Comparison of ENCODE assay signal across 29 cellular contexts in the genomic region with DNA sequence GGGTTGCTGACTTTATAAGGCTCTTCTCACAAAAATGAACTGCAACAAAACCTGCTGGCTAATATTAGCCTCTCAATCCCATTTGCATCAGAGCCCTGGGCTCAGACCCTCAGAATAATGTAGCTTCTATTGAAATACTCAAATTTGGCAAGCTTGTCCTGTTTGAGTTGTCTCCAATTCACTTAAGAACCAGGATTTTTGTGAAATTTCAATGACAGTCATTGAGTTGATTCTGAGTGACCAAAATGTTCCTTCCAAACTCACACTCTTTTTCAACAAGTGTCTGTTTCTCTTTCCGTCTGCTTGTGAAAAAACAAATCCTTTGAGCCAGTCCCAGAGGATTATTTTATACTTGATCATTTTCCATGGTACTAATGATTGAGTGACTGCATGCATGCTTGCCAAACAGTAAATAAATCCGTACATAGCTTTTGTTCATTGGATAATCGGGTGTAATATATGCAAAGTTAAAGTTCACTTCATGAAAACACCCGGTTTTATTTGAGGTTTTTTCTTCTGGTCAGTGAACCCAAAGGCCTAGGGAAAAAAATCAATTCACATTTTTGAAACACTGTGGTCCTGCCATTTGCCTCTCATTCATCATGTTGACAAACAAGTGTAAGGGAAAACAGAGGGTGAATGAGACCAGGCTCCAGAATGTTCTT. TPM values are rescaled to one million over a fixed set of nuclear protein-coding genes. Genes with fewer than 3 reads are reported as not detected.
DNase-seq lines count a peak whose midpoint lies in the region; ATAC-seq, FAIRE-seq and TF ChIP-seq lines count a peak whose summit lies in the region.
"Had no signal": no experiment of that assay in that cellular context is flagged by ENCODE, and none has a peak within 500 bp of the region (broad histone marks: within the 10 kb centered on the region; RNA-seq: fewer than 3 reads in every experiment).

No MANE protein-coding gene starts in this region.

- DNase-seq in G401 (ENCODE audit: low spot score) (peak; percentile 36), cerebellum (ENCODE audit: low spot score) (peak; percentile 6), medulla oblongata (ENCODE audit: extremely low spot score) (peak; percentile 82), gastrocnemius medialis (no peak), urothelium cell line (ENCODE audit: low spot score) (no peak), HEK293T (ENCODE audit: extremely low spot score) (no peak), NCI-H1092 (lab: John Stamatoyannopoulos, UW) (no peak)
- DNase-seq in naive thymus-derived CD8-positive, alpha-beta T cell: no peak
- DNase-seq: CD4-positive, alpha-beta memory T cell; COR-L47; DMS53; GOT3; IMR-90; KG1; MM.1S; NCI-H1417; NCI-H1694; NCI-H2081; NCI-H226; NCI-H510A; NCI-H69 had no signal

- H3K36me3 Mint-ChIP-seq in naive thymus-derived CD8-positive, alpha-beta T cell: no peaks in the 10 kb centered on the region
- H3K36me3 Mint-ChIP-seq: CD4-positive, alpha-beta memory T cell had no signal

- H3K4me1 Mint-ChIP-seq in naive thymus-derived CD8-positive, alpha-beta T cell: peaks cover 0 to 2% (median 0%) of the 10 kb centered on the region in 4 donors

- no peaks in the 10 kb centered on the region for H3K27me3 ChIP-seq in gastrocnemius medialis
- H3K27me3 ChIP-seq: BLaER1 treated with 17β-estradiol and CSF1 and Interleukin-3, amounts not matched to agents 10 nM and 100 nM had no signal

- peaks cover 2 to 17% (median 5%) of the 10 kb centered on the region in 5 donors for H3K27me3 Mint-ChIP-seq in naive thymus-derived CD8-positive, alpha-beta T cell

- peaks cover 30 to 31% of the 10 kb centered on the region in 2 donors for H3K4me1 ChIP-seq in gastrocnemius medialis
- H3K4me1 ChIP-seq: BLaER1 treated with 17β-estradiol and CSF1 and Interleukin-3, amounts not matched to agents 10 nM and 100 nM; HAP-1 had no signal

- H3K4me3 ChIP-seq in gastrocnemius medialis: no peak overlapping the region
- H3K4me3 ChIP-seq: BLaER1 treated with 17β-estradiol and CSF1 and Interleukin-3, amounts not matched to agents 10 nM and 100 nM; HAP-1 had no signal

- no peak for ATAC-seq in gastrocnemius medialis
- ATAC-seq in naive thymus-derived CD8-positive, alpha-beta T cell: no peak
- ATAC-seq: Panc1 had no signal

- H3K9me3 ChIP-seq in gastrocnemius medialis: no peaks in the 10 kb centered on the region
- H3K9me3 ChIP-seq: HAP-1 had no signal

- no peak for TF ChIP-seq POLR2A in gastrocnemius medialis (IDR thresholded peaks at IDR 0.05)

- intact Hi-C loops in gastrocnemius medialis (cut with DNase I; ENCODE audit: low total_unique reads): loop anchor here (1.0 to 10.0 kb wide), 6 partner anchors 53 to 1150 kb away; a partner anchor contains a TSS

- H3K27ac ChIP-seq in gastrocnemius medialis: peak overlapping the region; percentile 77 to 86 (median 80)
- H3K27ac ChIP-seq: BLaER1 treated with 17β-estradiol and CSF1 and Interleukin-3, amounts not matched to agents 10 nM and 100 nM; RWPE1 had no signal

- FAIRE-seq in urothelium cell line (lab: Jason Lieb, UNC): no peak
- FAIRE-seq: A204.1, G401.6 had no signal

- no peak overlapping the region for H3K4me3 Mint-ChIP-seq in naive thymus-derived CD8-positive, alpha-beta T cell
- H3K4me3 Mint-ChIP-seq: CD4-positive, alpha-beta memory T cell had no signal

- in situ Hi-C loops in G401 (cut with HindIII; ENCODE audit: low sequenced_read_pairs): no loop called here
- in situ Hi-C loops in gastrocnemius medialis (cut with MboI; ENCODE audit: low sequenced_read_pairs in 4 of 4): no loop called here

- POLR2A ChIA-PET in naive thymus-derived CD8-positive, alpha-beta T cell (lab: Charles Lee): no interaction called here
- POLR2A ChIA-PET in HEK293T (lab: Yijun Ruan, JAX): no interaction called here

- CTCF ChIA-PET in HEK293T (lab: Yijun Ruan, JAX): interaction anchor here (0.6 kb wide), 1 partner anchor 611 kb away, joined by 3 read pairs; no protein-coding TSS in a partner anchor

- H3K36me3 ChIP-seq in gastrocnemius medialis: no peaks in the 10 kb centered on the region
- H3K36me3 ChIP-seq: BLaER1 treated with 17β-estradiol and CSF1 and Interleukin-3, amounts not matched to agents 10 nM and 100 nM; HAP-1 had no signal

- H3K9me3 Mint-ChIP-seq in naive thymus-derived CD8-positive, alpha-beta T cell: peaks cover 0 to 5% (median 0%) of the 10 kb centered on the region in 9 donors
- H3K9me3 Mint-ChIP-seq: CD4-positive, alpha-beta memory T cell had no signal

- no peak for TF ChIP-seq CTCF in gastrocnemius medialis (IDR thresholded peaks at IDR 0.05 in 4 of 5, conservative IDR thresholded peaks at IDR 0.05 in 1 of 5)

- no peak overlapping the region for H3K27ac Mint-ChIP-seq in naive thymus-derived CD8-positive, alpha-beta T cell
- H3K27ac Mint-ChIP-seq: CD4-positive, alpha-beta memory T cell had no signal

TF ChIP-seq in HEK293T, 16 proteins besides CTCF, POLR2A, EP300 and RAD21:
- TF ChIP-seq SP1 (IDR thresholded peaks at IDR 0.05) (no peak), CTBP1 (IDR thresholded peaks at IDR 0.05; ENCODE audit: borderline replicate concordance) (no peak), ARNT (IDR thresholded peaks at IDR 0.05) (no peak), FOXA1 (IDR thresholded peaks at IDR 0.05) (no peak), FOXM1 (IDR thresholded peaks at IDR 0.05; ENCODE audit: borderline replicate concordance) (no peak), ELF4 (IDR thresholded peaks at IDR 0.05) (no peak), TARDBP (IDR thresholded peaks at IDR 0.05) (no peak), HDGF (IDR thresholded peaks at IDR 0.05; ENCODE audit: borderline replicate concordance) (no peak), LEF1 (IDR thresholded peaks at IDR 0.05; ENCODE audit: borderline replicate concordance) (no peak), FOXK2 (IDR thresholded peaks at IDR 0.05) (no peak), BHLHE40 (IDR thresholded peaks at IDR 0.05; ENCODE audit: borderline replicate concordance) (no peak), ZNF384 (IDR thresholded peaks at IDR 0.05) (no peak), NFRKB (IDR thresholded peaks at IDR 0.05) (no peak)
- TF ChIP-seq, protein P1, sequence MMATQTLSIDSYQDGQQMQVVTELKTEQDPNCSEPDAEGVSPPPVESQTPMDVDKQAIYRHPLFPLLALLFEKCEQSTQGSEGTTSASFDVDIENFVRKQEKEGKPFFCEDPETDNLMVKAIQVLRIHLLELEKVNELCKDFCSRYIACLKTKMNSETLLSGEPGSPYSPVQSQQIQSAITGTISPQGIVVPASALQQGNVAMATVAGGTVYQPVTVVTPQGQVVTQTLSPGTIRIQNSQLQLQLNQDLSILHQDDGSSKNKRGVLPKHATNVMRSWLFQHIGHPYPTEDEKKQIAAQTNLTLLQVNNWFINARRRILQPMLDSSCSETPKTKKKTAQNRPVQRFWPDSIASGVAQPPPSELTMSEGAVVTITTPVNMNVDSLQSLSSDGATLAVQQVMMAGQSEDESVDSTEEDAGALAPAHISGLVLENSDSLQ (IDR thresholded peaks at IDR 0.05): no peak

RNA-seq across cellular contexts. Expression of a gene that starts 16.4 kb away (rescaled TPM):
- not detected in 2 replicates for total RNA-seq in G401 (2014; rRNA removed; shearing (Covaris generic))
- total RNA-seq in cerebellum: 0.36 TPM
- not detected for total RNA-seq in gastrocnemius medialis
- total RNA-seq in naive thymus-derived CD8-positive, alpha-beta T cell: not detected
- polyA plus RNA-seq in naive thymus-derived CD8-positive, alpha-beta T cell: not detected
- total RNA-seq: CD4-positive, alpha-beta memory T cell; IMR-90; SK-MEL-5 had no signal
- polyA plus RNA-seq: AG04450; CD4-positive, alpha-beta memory T cell; IMR-90 had no signal

Comparison
In these comparisons a context has a peak if more than half of its experiments do, and no peak if none do; other contexts are left out.
1. DNase-seq: peak in G401 (single experiment), cerebellum (single experiment) and medulla oblongata (single experiment); none in gastrocnemius medialis (0 of 2), urothelium cell line (single experiment), naive thymus-derived CD8-positive, alpha-beta T cell (0 of 10), HEK293T (single experiment) and NCI-H1092 (single experiment).